In the genomic region with DNA sequence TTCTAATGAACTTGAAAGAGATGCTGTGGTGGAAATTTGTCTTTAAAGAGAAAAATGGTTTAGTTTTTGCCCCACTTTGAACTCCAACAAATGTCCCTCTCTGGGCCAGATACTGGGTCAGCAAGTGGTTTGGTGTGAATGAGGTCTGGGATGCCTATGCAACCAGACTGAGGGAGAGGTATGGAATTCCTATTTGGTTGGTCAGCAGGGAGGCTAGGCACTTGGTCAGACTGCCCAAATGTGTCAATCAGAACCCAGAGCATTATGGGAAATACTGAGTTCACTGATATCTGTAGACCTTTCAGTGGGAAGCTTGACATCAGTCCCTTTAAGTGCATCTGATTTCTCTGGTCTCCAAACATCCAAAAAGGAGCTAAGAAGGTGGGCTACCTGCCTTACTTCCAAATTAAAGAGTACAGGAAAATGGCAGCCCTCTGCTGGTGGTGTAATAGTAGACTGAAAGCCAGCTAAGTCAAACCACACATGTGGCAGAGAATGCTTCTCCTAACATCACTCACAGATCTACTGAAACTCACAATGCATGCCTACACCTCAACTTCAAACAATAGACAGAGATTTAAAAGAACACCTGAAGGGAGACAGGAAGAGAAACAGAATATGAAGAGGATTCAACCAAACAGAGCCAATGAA, we compare ENCODE assay signal across 1 cellular context.
TF ChIP-seq lines count a peak whose summit lies in the region.

No MANE protein-coding gene starts in this region.

TF ChIP-seq in GM12878, 131 proteins besides CTCF, POLR2A, EP300 and RAD21:
- TF ChIP-seq KDM1A (IDR thresholded peaks at IDR 0.05; ENCODE audit: borderline replicate concordance) (no peak), RELB (IDR thresholded peaks at IDR 0.05; ENCODE audit: low read depth) (no peak), BRCA1 (IDR thresholded peaks at IDR 0.05; ENCODE audit: low read depth, low read length) (no peak), RAD51 (IDR thresholded peaks at IDR 0.05) (no peak), TCF12 (IDR thresholded peaks at IDR 0.05; ENCODE audit: low read depth, low read length) (no peak), RFX5 (IDR thresholded peaks at IDR 0.05; ENCODE audit: low read depth, low read length) (no peak), POLR2AphosphoS5 (IDR thresholded peaks at IDR 0.05; ENCODE audit: low read length) (no peak), ZNF207 (IDR thresholded peaks at IDR 0.05; ENCODE audit: borderline replicate concordance) (no peak), CBX3 (IDR thresholded peaks at IDR 0.05; ENCODE audit: borderline replicate concordance, low read depth) (no peak)
- TF ChIP-seq, protein P1, sequence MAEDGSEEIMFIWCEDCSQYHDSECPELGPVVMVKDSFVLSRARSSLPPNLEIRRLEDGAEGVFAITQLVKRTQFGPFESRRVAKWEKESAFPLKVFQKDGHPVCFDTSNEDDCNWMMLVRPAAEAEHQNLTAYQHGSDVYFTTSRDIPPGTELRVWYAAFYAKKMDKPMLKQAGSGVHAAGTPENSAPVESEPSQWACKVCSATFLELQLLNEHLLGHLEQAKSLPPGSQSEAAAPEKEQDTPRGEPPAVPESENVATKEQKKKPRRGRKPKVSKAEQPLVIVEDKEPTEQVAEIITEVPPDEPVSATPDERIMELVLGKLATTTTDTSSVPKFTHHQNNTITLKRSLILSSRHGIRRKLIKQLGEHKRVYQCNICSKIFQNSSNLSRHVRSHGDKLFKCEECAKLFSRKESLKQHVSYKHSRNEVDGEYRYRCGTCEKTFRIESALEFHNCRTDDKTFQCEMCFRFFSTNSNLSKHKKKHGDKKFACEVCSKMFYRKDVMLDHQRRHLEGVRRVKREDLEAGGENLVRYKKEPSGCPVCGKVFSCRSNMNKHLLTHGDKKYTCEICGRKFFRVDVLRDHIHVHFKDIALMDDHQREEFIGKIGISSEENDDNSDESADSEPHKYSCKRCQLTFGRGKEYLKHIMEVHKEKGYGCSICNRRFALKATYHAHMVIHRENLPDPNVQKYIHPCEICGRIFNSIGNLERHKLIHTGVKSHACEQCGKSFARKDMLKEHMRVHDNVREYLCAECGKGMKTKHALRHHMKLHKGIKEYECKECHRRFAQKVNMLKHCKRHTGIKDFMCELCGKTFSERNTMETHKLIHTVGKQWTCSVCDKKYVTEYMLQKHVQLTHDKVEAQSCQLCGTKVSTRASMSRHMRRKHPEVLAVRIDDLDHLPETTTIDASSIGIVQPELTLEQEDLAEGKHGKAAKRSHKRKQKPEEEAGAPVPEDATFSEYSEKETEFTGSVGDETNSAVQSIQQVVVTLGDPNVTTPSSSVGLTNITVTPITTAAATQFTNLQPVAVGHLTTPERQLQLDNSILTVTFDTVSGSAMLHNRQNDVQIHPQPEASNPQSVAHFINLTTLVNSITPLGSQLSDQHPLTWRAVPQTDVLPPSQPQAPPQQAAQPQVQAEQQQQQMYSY (CRISPR knock-in tag; IDR thresholded peaks at IDR 0.05) = no peak
